ENCODE assay signal across 34 cellular contexts in genomic region chr3:52615178-52615577, GRCh38.
"Had no signal": no experiment of that assay in that cellular context is flagged by ENCODE, and none has a peak within 500 bp of the region (broad histone marks: within the 10 kb centered on the region; RNA-seq: fewer than 3 reads in every experiment).

No MANE protein-coding gene starts in this region.

- H3K4me1 Mint-ChIP-seq: mesothelial cell of epicardium; stimulated activated memory B cell treated with anti-CD40 and anti-IgM and Interleukin-4, amounts not matched to agents 10 μg/mL and 1 μg/mL and 100 μg/mL, for 72 hours had no signal

- H3K9me3 ChIP-seq: adrenal gland, body of pancreas, gastroesophageal sphincter, pancreas, prostate gland, thyroid gland, upper lobe of left lung had no signal

- H3K4me1 ChIP-seq: adrenal gland, body of pancreas, gastroesophageal sphincter, pancreas, prostate gland, thyroid gland, upper lobe of left lung had no signal

- DNase-seq: activated CD4-positive, alpha-beta T cell treated with anti-CD3 and anti-CD28 coated beads for 48 hours; activated CD4-positive, alpha-beta T cell treated with anti-CD3 and anti-CD28 coated beads, Interleukin-2, amount 50 U/mL, for 48 hours; activated CD8-positive, alpha-beta memory T cell treated with anti-CD3 and anti-CD28 coated beads for 24 hours; activated effector memory CD4-positive, alpha-beta T cell treated with anti-CD3 and anti-CD28 coated beads, Interleukin-2, amount 50 U/mL, for 16 hours; activated naive CD4-positive, alpha-beta T cell treated with anti-CD3 and anti-CD28 coated beads for 36 hours; activated naive CD8-positive, alpha-beta T cell treated with anti-CD3 and anti-CD28 coated beads for 36 hours; adrenal gland; aorta; body of pancreas; cerebellar nuclear complex; dorsolateral prefrontal cortex; effector memory CD4-positive, alpha-beta T cell; left cardiac atrium; naive B cell; pancreas; retina; stimulated activated CD4-positive, alpha-beta T cell treated with anti-CD3 and anti-CD28 coated beads, Interleukin-12 subunit alpha, Interleukin-12 subunit beta, amount 100 ng/mL, for 4 hours; stimulated activated CD4-positive, alpha-beta T cell treated with anti-CD3 and anti-CD28 coated beads, Interleukin-4, amount 100 ng/mL, for 24 hours; stimulated activated naive CD8-positive, alpha-beta T cell treated with anti-CD3 and anti-CD28 coated beads, Interleukin-15, amount 100 ng/mL, for 72 hours; T-helper 17 cell; T1000; thyroid gland; upper lobe of left lung; WERI-Rb-1 had no signal

- ATAC-seq: activated CD4-positive, CD25-positive, alpha-beta regulatory T cell treated with anti-CD3 and anti-CD28 coated beads, Interleukin-2, amount 50 U/mL, for 24 hours; body of pancreas; gastroesophageal sphincter; left cardiac atrium; pancreas; sciatic nerve; stimulated activated memory B cell treated with anti-CD40 and anti-IgM and Interleukin-4, amounts not matched to agents 10 μg/mL and 1 μg/mL and 100 μg/mL, for 72 hours; stimulated activated naive CD8-positive, alpha-beta T cell treated with anti-CD3 and anti-CD28 coated beads, Interleukin-15, amount 100 ng/mL, for 72 hours; T-helper 17 cell had no signal

- H3K9me3 Mint-ChIP-seq: activated naive CD4-positive, alpha-beta T cell treated with anti-CD3 and anti-CD28 coated beads for 36 hours; activated naive CD8-positive, alpha-beta T cell treated with anti-CD3 and anti-CD28 coated beads for 36 hours; naive B cell; stimulated activated memory B cell treated with anti-CD40 and anti-IgM and Interleukin-4, amounts not matched to agents 10 μg/mL and 1 μg/mL and 100 μg/mL, for 72 hours; stimulated activated naive CD8-positive, alpha-beta T cell treated with anti-CD3 and anti-CD28 coated beads, Interleukin-15, amount 100 ng/mL, for 72 hours had no signal

- H3K27ac Mint-ChIP-seq: activated naive CD4-positive, alpha-beta T cell treated with anti-CD3 and anti-CD28 coated beads for 36 hours; activated naive CD8-positive, alpha-beta T cell treated with anti-CD3 and anti-CD28 coated beads for 36 hours; mesothelial cell of epicardium; stimulated activated memory B cell treated with anti-CD40 and anti-IgM and Interleukin-4, amounts not matched to agents 10 μg/mL and 1 μg/mL and 100 μg/mL, for 72 hours; T-helper 17 cell had no signal

- H3K27me3 ChIP-seq: adrenal gland, body of pancreas, cardiac muscle cell, dorsolateral prefrontal cortex, gastroesophageal sphincter, hepatocyte, pancreas, thyroid gland, upper lobe of left lung had no signal

- H3K27ac ChIP-seq: adrenal gland, body of pancreas, cardiac muscle cell, coronary artery, dorsolateral prefrontal cortex, gastroesophageal sphincter, hepatocyte, pancreas, prostate gland, skin epidermis, thyroid gland, WERI-Rb-1 had no signal

- H3K4me3 ChIP-seq: adrenal gland, body of pancreas, cardiac muscle cell, coronary artery, dorsolateral prefrontal cortex, gastroesophageal sphincter, hepatocyte, pancreas, prostate gland, skin epidermis, thyroid gland, upper lobe of left lung had no signal

- H3K36me3 ChIP-seq: prostate gland had no signal

- H3K4me3 Mint-ChIP-seq: activated naive CD4-positive, alpha-beta T cell treated with anti-CD3 and anti-CD28 coated beads for 36 hours; activated naive CD8-positive, alpha-beta T cell treated with anti-CD3 and anti-CD28 coated beads for 36 hours; mesothelial cell of epicardium; naive B cell; stimulated activated memory B cell treated with anti-CD40 and anti-IgM and Interleukin-4, amounts not matched to agents 10 μg/mL and 1 μg/mL and 100 μg/mL, for 72 hours; stimulated activated naive CD8-positive, alpha-beta T cell treated with anti-CD3 and anti-CD28 coated beads, Interleukin-15, amount 100 ng/mL, for 72 hours; T-helper 17 cell had no signal
